8 cellular contexts compared by ENCODE assay signal in genomic region chr2:111454404-111454803, GRCh38.
DNase-seq lines count a peak whose midpoint lies in the region; ATAC-seq, FAIRE-seq and TF ChIP-seq lines count a peak whose summit lies in the region.
"Not testable (repeated sequence)": the region's sequence is repeated elsewhere in the genome, so short reads cannot be mapped to it uniquely, and the experiment has no call there.

No MANE protein-coding gene starts in this region.

- 40% methylated on average over 1 of the region's 1 CpG; no CpG with 5 or more reads in 1 of the 2 donors for WGBS in heart right ventricle, 2 donors

- not testable (repeated sequence) for H3K36me3 ChIP-seq in bronchial epithelial cell (ENCODE audit: control insufficient read depth, insufficient read depth, low read length); heart right ventricle

- DNase-seq in AG09309 (ENCODE audit: low read depth) (peak; percentile 60), HCEC 1CT (peak; percentile 42), T-helper 2 cell (peak in 3 of 5 experiments; percentile 26 to 71 (median 36)), bronchial epithelial cell (ENCODE audit: low read depth) (peak; percentile 52), non-pigmented ciliary epithelial cell (ENCODE audit: low read depth) (peak; percentile 18)
- not testable (repeated sequence) for DNase-seq in heart right ventricle

- H3K4me3 ChIP-seq in AG09309 (ENCODE audit: control insufficient read depth, low read depth, low read length); bronchial epithelial cell (ENCODE audit: low read depth, low read length); heart right ventricle: not testable (repeated sequence)

- H3K9me3 ChIP-seq in heart right ventricle = not testable (repeated sequence)

- peak; percentile 71 for ATAC-seq in GM18861 (IDR thresholded peaks at IDR 0.05; ENCODE audit: unreplicated experiment)
- ATAC-seq in HG03558 (IDR thresholded peaks at IDR 0.05; ENCODE audit: extremely low read depth, unreplicated experiment) = peak; percentile 48
- ATAC-seq in heart right ventricle = peak; percentile 92 to 97 (median 95)

- H3K27ac ChIP-seq in heart right ventricle = not testable (repeated sequence)

- intact Hi-C loops in heart right ventricle (cut with DNase I) = not testable (repeated sequence)

- not testable (repeated sequence) for FAIRE-seq in bronchial epithelial cell (lab: Jason Lieb, UNC)

- H3K27me3 ChIP-seq in bronchial epithelial cell (ENCODE audit: control insufficient read depth, insufficient read depth, low read length); heart right ventricle: not testable (repeated sequence)

- TF ChIP-seq CTCF in AG09309 (IDR thresholded peaks at IDR 0.05; ENCODE audit: control insufficient read depth, insufficient read depth, low read depth, low read length, missing control alignments); bronchial epithelial cell (IDR thresholded peaks at IDR 0.05; ENCODE audit: insufficient read depth, low read length, severe bottlenecking): not testable (repeated sequence)
- TF ChIP-seq CTCF in heart right ventricle (IDR thresholded peaks at IDR 0.05) = peak in 6 of 9 donors; percentile 19 to 50 (median 40)

- peaks cover 0 to 17% (median 0%) of the 10 kb centered on the region in 9 donors for H3K4me1 ChIP-seq in heart right ventricle
